23 cellular contexts compared by ENCODE assay signal in the genomic region with DNA sequence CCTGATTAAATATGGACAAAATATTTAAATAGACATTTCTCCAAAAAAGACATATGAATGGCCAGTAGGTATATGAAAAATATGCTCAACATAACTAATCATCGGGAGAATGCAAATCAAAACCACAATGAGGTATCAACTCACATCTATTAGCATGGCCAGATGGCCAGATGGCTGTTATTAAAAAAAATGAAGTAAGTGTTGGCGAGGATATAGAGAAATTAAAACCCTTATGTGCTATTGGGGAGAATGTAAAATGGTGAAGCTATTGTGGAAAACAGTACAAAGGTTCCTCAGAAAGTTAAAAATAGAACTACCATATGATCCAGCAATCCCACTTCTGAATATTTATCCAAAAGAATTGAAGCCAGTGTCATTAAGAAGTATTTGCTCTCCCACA.
"Had no signal": no experiment of that assay in that cellular context is flagged by ENCODE, and none has a peak within 500 bp of the region (broad histone marks: within the 10 kb centered on the region; RNA-seq: fewer than 3 reads in every experiment).

No MANE protein-coding gene starts in this region.

- DNase-seq: activated CD4-positive, alpha-beta T cell treated with anti-CD3 and anti-CD28 coated beads for 48 hours; activated CD4-positive, alpha-beta T cell treated with anti-CD3 and anti-CD28 coated beads, Interleukin-2, amount 50 U/mL, for 48 hours; activated CD8-positive, alpha-beta memory T cell treated with anti-CD3 and anti-CD28 coated beads for 24 hours; activated gamma-delta T cell; colonic mucosa; dorsolateral prefrontal cortex; effector memory CD4-positive, alpha-beta T cell; erythroblast; islet precursor cell; left ventricle myocardium superior; mucosa of descending colon; retina; stimulated activated CD4-positive, alpha-beta T cell treated with anti-CD3 and anti-CD28 coated beads, Interleukin-12 subunit alpha, Interleukin-12 subunit beta, amount 100 ng/mL, for 4 hours; stimulated activated CD4-positive, alpha-beta T cell treated with anti-CD3 and anti-CD28 coated beads, Interleukin-4, amount 100 ng/mL, for 1 hour; stimulated activated naive CD8-positive, alpha-beta T cell treated with anti-CD3 and anti-CD28 coated beads, Interleukin-15, Interleukin-2, amounts not matched to agents 100 U/mL and 50 U/mL, for 24 hours; T-helper 17 cell; T1000; trophoblast cell; WERI-Rb-1 had no signal

- H3K4me3 Mint-ChIP-seq: activated naive CD4-positive, alpha-beta T cell treated with anti-CD3 and anti-CD28 coated beads, Interleukin-2, amount 50 U/mL, for 24 hours; central memory CD8-positive, alpha-beta T cell; nephron; T-helper 17 cell had no signal

- H3K36me3 Mint-ChIP-seq: activated naive CD4-positive, alpha-beta T cell treated with anti-CD3 and anti-CD28 coated beads, Interleukin-2, amount 50 U/mL, for 24 hours had no signal

- H3K27me3 Mint-ChIP-seq: activated naive CD4-positive, alpha-beta T cell treated with anti-CD3 and anti-CD28 coated beads, Interleukin-2, amount 50 U/mL, for 24 hours; central memory CD8-positive, alpha-beta T cell; progenitor cell of endocrine pancreas; T-helper 17 cell had no signal

- H3K9me3 Mint-ChIP-seq: activated naive CD4-positive, alpha-beta T cell treated with anti-CD3 and anti-CD28 coated beads, Interleukin-2, amount 50 U/mL, for 24 hours; nephron had no signal

- H3K4me1 Mint-ChIP-seq: activated naive CD4-positive, alpha-beta T cell treated with anti-CD3 and anti-CD28 coated beads, Interleukin-2, amount 50 U/mL, for 24 hours; central memory CD8-positive, alpha-beta T cell; nephron; T-helper 17 cell had no signal

- H3K27ac Mint-ChIP-seq: activated naive CD4-positive, alpha-beta T cell treated with anti-CD3 and anti-CD28 coated beads, Interleukin-2, amount 50 U/mL, for 24 hours; nephron; progenitor cell of endocrine pancreas; T-helper 17 cell had no signal
